Comparison of ENCODE assay signal across 10 cellular contexts in genomic region chr1:1505801-1506200, GRCh38. TPM values are rescaled to one million over a fixed set of nuclear protein-coding genes. Genes with fewer than 3 reads are reported as not detected.
DNase-seq lines count a peak whose midpoint lies in the region; ATAC-seq, FAIRE-seq and TF ChIP-seq lines count a peak whose summit lies in the region.
"Not testable (repeated sequence)": the region's sequence is repeated elsewhere in the genome, so short reads cannot be mapped to it uniquely, and the experiment has no call there.
"Had no signal": no experiment of that assay in that cellular context is flagged by ENCODE, and none has a peak within 500 bp of the region (broad histone marks: within the 10 kb centered on the region; RNA-seq: fewer than 3 reads in every experiment).

No MANE protein-coding gene starts in this region.

- not testable (repeated sequence) for H3K14ac ChIP-seq in IMR-90 (replicated peaks; ENCODE audit: low read depth, low read length)

- WGBS in A549 (ENCODE audit: missing lambda C conversion rate) = 86% methylated on average over 5 of the region's 5 CpGs
- WGBS in IMR-90 (ENCODE audit: extremely low coverage in 2 of 2, insufficient read length in 1 of 2), 2 experiments = no CpG with 5 or more reads among the region's 5 CpGs

- POLR2A ChIA-PET in A549 (lab: Yijun Ruan, JAX) = interaction anchor here (1.2 to 1.6 kb wide), 2 partner anchors 107 to 131 kb away, joined by 4 to 5 read pairs; partner anchors contain the start of genes AURKAIP1 and CCNL2
- POLR2A ChIA-PET in IMR-90 (lab: Charles Lee; ENCODE audit: unreplicated experiment) = not testable (repeated sequence)

- H3K56ac ChIP-seq in IMR-90 (ENCODE audit: extremely low read depth, insufficient read depth, low read length) = not testable (repeated sequence)

- H2BK20ac ChIP-seq in IMR-90 (ENCODE audit: low read depth, low read length) = not testable (repeated sequence)

- intact Hi-C loops in IMR-90 (cut with micrococcal nuclease); left lung (cut with DNase I): not testable (repeated sequence)
- intact Hi-C loops in dorsolateral prefrontal cortex (cut with DNase I) = loop anchor here in 1 of 2 donors (2.0 kb wide), 1 partner anchor 69 kb away; no protein-coding TSS in a partner anchor

- not testable (repeated sequence) for H3K27me3 Mint-ChIP-seq in activated naive CD4-positive, alpha-beta T cell treated with anti-CD3 and anti-CD28 coated beads, Interleukin-2, amount 10 ng/mL, durations not matched to agents 7 days and 5 days; stimulated activated naive CD8-positive, alpha-beta T cell treated with anti-CD3 and anti-CD28 coated beads, Interleukin-15, amount 100 ng/mL, for 72 hours

- H3K4me3 Mint-ChIP-seq in activated naive CD4-positive, alpha-beta T cell treated with anti-CD3 and anti-CD28 coated beads, Interleukin-2, amount 10 ng/mL, durations not matched to agents 7 days and 5 days = peak overlapping the region; percentile 32
- H3K4me3 Mint-ChIP-seq in stimulated activated naive CD8-positive, alpha-beta T cell treated with anti-CD3 and anti-CD28 coated beads, Interleukin-15, amount 100 ng/mL, for 72 hours = peak overlapping the region; percentile 36 to 77

- H3K4me1 ChIP-seq in A549; IMR-90 (ENCODE audit: control insufficient read depth, insufficient read depth, low read length); osteoblast (ENCODE audit: insufficient read depth, low read length): not testable (repeated sequence)
- peaks cover 2 to 23% of the 10 kb centered on the region in 2 donors for H3K4me1 ChIP-seq in left lung

- CTCF ChIA-PET in A549 (lab: Yijun Ruan, JAX) = interaction anchor here (0.6 to 11.5 kb wide), 14 partner anchors 65 to 158 kb away, joined by 3 to 162 read pairs (median 4); partner anchors contain the start of genes CCNL2 and MRPL20
- CTCF ChIA-PET in IMR-90 (lab: Yijun Ruan, JAX) = not testable (repeated sequence)
- CTCF ChIA-PET in activated naive CD4-positive, alpha-beta T cell treated with anti-CD3 and anti-CD28 coated beads, Interleukin-2, amount 10 ng/mL, durations not matched to agents 7 days and 5 days (lab: Charles Lee) = interaction anchor here (1.2 to 2.2 kb wide), 3 partner anchors 65 to 134 kb away, joined by 4 to 8 read pairs (median 8); no protein-coding TSS in a partner anchor

- in situ Hi-C loops in IMR-90 (cut with MboI; ENCODE audit: low sequenced_read_pairs) = not testable (repeated sequence)

- H3K9me1 ChIP-seq in IMR-90 (ENCODE audit: insufficient read depth, low read length) = not testable (repeated sequence)

- H3K4me3 ChIP-seq in A549; IMR-90 (ENCODE audit: insufficient read depth, low read depth, low read length); left lung; osteoblast (ENCODE audit: insufficient read depth, low read length): not testable (repeated sequence)
- H3K4me3 ChIP-seq in dorsolateral prefrontal cortex = peak overlapping the region in 16 of 59 donors; percentile 10 to 52 (median 41)

- H4K91ac ChIP-seq in IMR-90 (ENCODE audit: insufficient read depth, low read depth, low read length) = not testable (repeated sequence)

- peak overlapping the region; percentile 49; the same call in 1 of the 2 replicates for H4K5ac ChIP-seq in IMR-90 (ENCODE audit: low read depth, low read length)

- not testable (repeated sequence) for H3K9me3 Mint-ChIP-seq in activated naive CD4-positive, alpha-beta T cell treated with anti-CD3 and anti-CD28 coated beads, Interleukin-2, amount 10 ng/mL, durations not matched to agents 7 days and 5 days; stimulated activated naive CD8-positive, alpha-beta T cell treated with anti-CD3 and anti-CD28 coated beads, Interleukin-15, amount 100 ng/mL, for 72 hours

- H4K20me1 ChIP-seq in IMR-90 (ENCODE audit: insufficient read depth, low read length); osteoblast (ENCODE audit: insufficient read depth, low read length): not testable (repeated sequence)

- ATAC-seq in A549; IMR-90 (ENCODE audit: low read depth); left lung; stimulated activated naive CD8-positive, alpha-beta T cell treated with anti-CD3 and anti-CD28 coated beads, Interleukin-15, amount 100 ng/mL, for 72 hours: not testable (repeated sequence)

- not testable (repeated sequence) for H3K27me3 ChIP-seq in IMR-90 (ENCODE audit: control insufficient read depth, insufficient read depth, low read length); dorsolateral prefrontal cortex; left lung; osteoblast (ENCODE audit: insufficient read depth, low read length)

- not testable (repeated sequence) for H2AFZ ChIP-seq in IMR-90 (replicated peaks; ENCODE audit: low read length, poor library complexity)
- H2AFZ ChIP-seq in osteoblast (ENCODE audit: low read length) = peak overlapping the region; percentile 6

- not testable (repeated sequence) for TF ChIP-seq RAD21 in A549 (conservative IDR thresholded peaks at IDR 0.05 in 1 of 2, IDR thresholded peaks at IDR 0.05 in 1 of 2); IMR-90 (IDR thresholded peaks at IDR 0.05; ENCODE audit: low read length)

- H2BK15ac ChIP-seq in IMR-90 (ENCODE audit: low read depth, low read length) = not testable (repeated sequence)

- FAIRE-seq in A549 (lab: Jason Lieb, UNC) = not testable (repeated sequence)

- peak overlapping the region; percentile 52 to 88; a peak in 2 of 4 replicates for H4K8ac ChIP-seq in IMR-90 (ENCODE audit: low read depth in 2 of 2, low read length in 2 of 2)

- H3K27ac ChIP-seq in A549 = peak overlapping the region; percentile 38 to 61; a peak in 4 of 6 replicates
- H3K27ac ChIP-seq in IMR-90 (ENCODE audit: insufficient read depth, low read length); osteoblast (ENCODE audit: low read depth, low read length): not testable (repeated sequence)
- H3K27ac ChIP-seq in dorsolateral prefrontal cortex = peak overlapping the region in 55 of 59 donors; percentile 15 to 90 (median 79)
- H3K27ac ChIP-seq in left lung = peak overlapping the region; percentile 44 to 75

- H2BK120ac ChIP-seq in IMR-90 (ENCODE audit: low read depth, low read length) = not testable (repeated sequence)

- not testable (repeated sequence) for H3K9me3 ChIP-seq in A549; IMR-90 (ENCODE audit: control insufficient read depth, insufficient read depth, low read length); left lung; osteoblast (ENCODE audit: low read depth, low read length)

- peak overlapping the region; percentile 74 for H3K4me2 ChIP-seq in A549
- H3K4me2 ChIP-seq in IMR-90 (ENCODE audit: low read depth, low read length); osteoblast (ENCODE audit: insufficient read depth, low read length): not testable (repeated sequence)

- not testable (repeated sequence) for H2AK5ac ChIP-seq in IMR-90 (ENCODE audit: low read depth, low read length)

- TF ChIP-seq EP300 in A549 (IDR thresholded peaks at IDR 0.05) = not testable (repeated sequence)

- H3K18ac ChIP-seq in IMR-90 (ENCODE audit: low read depth, low read length) = not testable (repeated sequence)

- peak overlapping the region; percentile 85 for H3K27ac Mint-ChIP-seq in activated naive CD4-positive, alpha-beta T cell treated with anti-CD3 and anti-CD28 coated beads, Interleukin-2, amount 10 ng/mL, durations not matched to agents 7 days and 5 days
- not testable (repeated sequence) for H3K27ac Mint-ChIP-seq in stimulated activated naive CD8-positive, alpha-beta T cell treated with anti-CD3 and anti-CD28 coated beads, Interleukin-15, amount 100 ng/mL, for 72 hours

- not testable (repeated sequence) for H3K9ac ChIP-seq in IMR-90 (ENCODE audit: low read depth, low read length)

- not testable (repeated sequence) for DNase-seq in A549 (ENCODE audit: low read depth in 1 of 2, low spot score in 1 of 2); IMR-90; activated naive CD4-positive, alpha-beta T cell treated with anti-CD3 and anti-CD28 coated beads, Interleukin-2, amount 10 ng/mL, durations not matched to agents 7 days and 5 days; dorsolateral prefrontal cortex; left lung; osteoblast (ENCODE audit: insufficient read length, low spot score, missing footprints); stimulated activated naive CD8-positive, alpha-beta T cell treated with anti-CD3 and anti-CD28 coated beads, Interleukin-15, amount 100 ng/mL, for 72 hours
- peak; percentile 46 for DNase-seq in SHP77 treated with DMSO at 0.1 percent for 48 hours (lab: John Stamatoyannopoulos, UW)

- H3K23ac ChIP-seq in IMR-90 (ENCODE audit: low read depth, low read length) = not testable (repeated sequence)

- BruUV-seq in IMR-90 (replicated peaks; lab: Mats Ljungman, UMichigan) = not testable (repeated sequence)

- H3K36me3 Mint-ChIP-seq in activated naive CD4-positive, alpha-beta T cell treated with anti-CD3 and anti-CD28 coated beads, Interleukin-2, amount 10 ng/mL, durations not matched to agents 7 days and 5 days = not testable (repeated sequence)

- H3K79me1 ChIP-seq in IMR-90 (ENCODE audit: low read depth in 1 of 2, low read length in 2 of 2) = not testable (repeated sequence)

- H3K36me3 ChIP-seq in IMR-90 (ENCODE audit: control insufficient read depth, insufficient read depth, low read length); left lung; osteoblast (ENCODE audit: insufficient read depth, low read length): not testable (repeated sequence)

- H3K4ac ChIP-seq in IMR-90 (ENCODE audit: low read depth, low read length) = not testable (repeated sequence)

- dilution Hi-C loops in IMR-90 (cut with HindIII; ENCODE audit: low sequenced_read_pairs, unreplicated experiment) = not testable (repeated sequence)

- TF ChIP-seq CTCF in A549 (IDR thresholded peaks at IDR 0.05); IMR-90 (conservative IDR thresholded peaks at IDR 0.05; ENCODE audit: low read depth, low read length); dorsolateral prefrontal cortex (IDR thresholded peaks at IDR 0.05 in 54 of 56, conservative IDR thresholded peaks at IDR 0.05 in 2 of 56; ENCODE audit: low read depth in 1 of 56, partially characterized antibody in 56 of 56); left lung (IDR thresholded peaks at IDR 0.05); osteoblast (IDR thresholded peaks at IDR 0.05; ENCODE audit: extremely low read depth, low read depth, low read length): not testable (repeated sequence)

- peaks cover 19% of the 10 kb centered on the region for H3K4me1 Mint-ChIP-seq in activated naive CD4-positive, alpha-beta T cell treated with anti-CD3 and anti-CD28 coated beads, Interleukin-2, amount 10 ng/mL, durations not matched to agents 7 days and 5 days
- H3K4me1 Mint-ChIP-seq in stimulated activated naive CD8-positive, alpha-beta T cell treated with anti-CD3 and anti-CD28 coated beads, Interleukin-15, amount 100 ng/mL, for 72 hours = peaks cover 20% of the 10 kb centered on the region

- not testable (repeated sequence) for H3K79me2 ChIP-seq in osteoblast (ENCODE audit: insufficient read depth, low read length)

- not testable (repeated sequence) for H2AK9ac ChIP-seq in IMR-90 (replicated peaks; ENCODE audit: low read depth, low read length, poor library complexity)

- not testable (repeated sequence) for H2BK5ac ChIP-seq in IMR-90 (ENCODE audit: low read depth, low read length, poor library complexity, severe bottlenecking)

- TF ChIP-seq POLR2A in A549 (IDR thresholded peaks at IDR 0.05; ENCODE audit: low read length); IMR-90 (IDR thresholded peaks at IDR 0.05; ENCODE audit: low read depth, low read length): not testable (repeated sequence)

RNA-seq across cellular contexts. Expression of gene ATAD3A, which starts 6.2 kb away (rescaled TPM):
- 6.6 and 10.9 TPM in 2 replicates for polyA plus RNA-seq in A549 (2011; rRNA removed)
- polyA plus RNA-seq in A549 (2012; cell fraction: cytosol; rRNA removed) = 37.2 and 44.0 TPM in 2 replicates
- polyA plus RNA-seq in A549 (2012; cell fraction: nucleus; rRNA removed) = 58.1 and 78.3 TPM in 2 replicates
- polyA plus RNA-seq in A549 (2017; fragmentation: RNase III; extraction: RNeasy Plus Mini Kit Qiagen cat#74134 plus additional on column Dnase treatment) = 25.1 to 29.1 TPM (median 27.2 TPM) in 3 replicates
- polyA minus RNA-seq in A549 (2011; rRNA and poly(A)+ RNA removed) = 6.2 and 10.8 TPM in 2 replicates
- 26.1 and 27.2 TPM in 2 replicates for total RNA-seq in IMR-90 (2012; rRNA removed)
- 33.9 and 34.0 TPM in 2 replicates for polyA plus RNA-seq in IMR-90 (2012; rRNA removed)
- polyA plus RNA-seq in IMR-90 (2012; cell fraction: cytosol; rRNA removed) = 27.7 and 39.5 TPM in 2 replicates
- polyA plus RNA-seq in IMR-90 (2012; cell fraction: nucleus; rRNA removed; ENCODE audit: low replicate concordance) = 60.3 and 125 TPM in 2 replicates
- total RNA-seq in dorsolateral prefrontal cortex = 10 to 100 TPM; 12.3 to 33.0 (median 20.2) TPM
- 10 to 100 TPM; 27.1 to 37.8 TPM for total RNA-seq in left lung
- total RNA-seq in osteoblast = 18.6 and 19.9 TPM in 2 replicates

RNA-seq across cellular contexts. Expression of gene ATAD3B, which starts 34.2 kb away (rescaled TPM):
- polyA plus RNA-seq in A549 (2011; rRNA removed) = 0.13 and 0.21 TPM in 2 replicates
- polyA plus RNA-seq in A549 (2012; cell fraction: cytosol; rRNA removed) = 0.09 and 0.17 TPM in 2 replicates
- polyA plus RNA-seq in A549 (2012; cell fraction: nucleus; rRNA removed) = 0.08 and 0.10 TPM in 2 replicates
- polyA plus RNA-seq in A549 (2017; fragmentation: RNase III; extraction: RNeasy Plus Mini Kit Qiagen cat#74134 plus additional on column Dnase treatment) = 0.99 to 1.1 TPM (median 0.99 TPM) in 3 replicates
- 0.08 and 0.24 TPM in 2 replicates for polyA minus RNA-seq in A549 (2011; rRNA and poly(A)+ RNA removed)
- total RNA-seq in IMR-90 (2012; rRNA removed) = 13.8 and 28.6 TPM in 2 replicates
- 29.0 and 38.7 TPM in 2 replicates for polyA plus RNA-seq in IMR-90 (2012; rRNA removed)
- polyA plus RNA-seq in IMR-90 (2012; cell fraction: cytosol; rRNA removed) = 20.6 and 25.1 TPM in 2 replicates
- polyA plus RNA-seq in IMR-90 (2012; cell fraction: nucleus; rRNA removed; ENCODE audit: low replicate concordance) = 198 and 272 TPM in 2 replicates
- total RNA-seq in dorsolateral prefrontal cortex = 10 to 100 TPM in 118 of 120 experiments, 1 to 10 TPM in 2; 9.5 to 47.1 (median 24.6) TPM
- 10 to 100 TPM; 19.4 to 30.7 TPM for total RNA-seq in left lung
- 10.6 and 14.5 TPM in 2 replicates for total RNA-seq in osteoblast

RNA-seq across cellular contexts. Expression of gene TMEM240, which starts 34.6 kb away (rescaled TPM):
- polyA plus RNA-seq in A549 (2011; rRNA removed) = 0.13 and 0.14 TPM in 2 replicates
- polyA plus RNA-seq in A549 (2012; cell fraction: cytosol; rRNA removed) = 0.25 and 0.53 TPM in 2 replicates
- 3.6 and 4.2 TPM in 2 replicates for polyA plus RNA-seq in A549 (2012; cell fraction: nucleus; rRNA removed)
- polyA plus RNA-seq in A549 (2017; fragmentation: RNase III; extraction: RNeasy Plus Mini Kit Qiagen cat#74134 plus additional on column Dnase treatment) = 0.55 to 1.1 TPM (median 1.1 TPM) in 3 replicates
- polyA minus RNA-seq in A549 (2011; rRNA and poly(A)+ RNA removed) = not detected in 2 replicates
- 1.1 and 1.6 TPM in 2 replicates for total RNA-seq in IMR-90 (2012; rRNA removed)
- 7.6 and 10.2 TPM in 2 replicates for polyA plus RNA-seq in IMR-90 (2012; rRNA removed)
- polyA plus RNA-seq in IMR-90 (2012; cell fraction: cytosol; rRNA removed) = 13.4 and 14.3 TPM in 2 replicates
- 13.3 and 31.6 TPM in 2 replicates for polyA plus RNA-seq in IMR-90 (2012; cell fraction: nucleus; rRNA removed; ENCODE audit: low replicate concordance)
- total RNA-seq in dorsolateral prefrontal cortex = 10 to 100 TPM; 14.3 to 63.6 (median 37.6) TPM
- 1 to 10 TPM; 2.6 to 3.5 TPM for total RNA-seq in left lung
- total RNA-seq in osteoblast = 1.8 and 2.7 TPM in 2 replicates
- total RNA-seq: A172 had no signal

RNA-seq across cellular contexts. Expression of gene ATAD3C, which starts 56.3 kb away (rescaled TPM):
- polyA plus RNA-seq in A549 (2011; rRNA removed) (not detected in 2 replicates), A549 (2017; fragmentation: RNase III; extraction: RNeasy Plus Mini Kit Qiagen cat#74134 plus additional on column Dnase treatment) (not detected in 3 replicates), IMR-90 (2012; rRNA removed) (not detected in 2 replicates)
- not detected in 2 replicates for polyA plus RNA-seq in A549 (2012; cell fraction: cytosol; rRNA removed)
- polyA plus RNA-seq in A549 (2012; cell fraction: nucleus; rRNA removed) = not detected in 2 replicates
- not detected in 2 replicates for polyA minus RNA-seq in A549 (2011; rRNA and poly(A)+ RNA removed)
- total RNA-seq in IMR-90 (2012; rRNA removed) (not detected in 2 replicates), dorsolateral prefrontal cortex (10 to 100 TPM in 10 of 120 experiments, 1 to 10 TPM in 109, under 1 TPM in 1; 0.94 to 16.5 (median 3.5) TPM), left lung (10 to 100 TPM in 1 of 2 donors, 1 to 10 TPM in 1; 9.9 to 14.9 TPM), osteoblast (under 0.01 and 0.59 TPM in 2 replicates)
- not detected in 2 replicates for polyA plus RNA-seq in IMR-90 (2012; cell fraction: cytosol; rRNA removed)
- polyA plus RNA-seq in IMR-90 (2012; cell fraction: nucleus; rRNA removed; ENCODE audit: low replicate concordance) = 0.16 and 0.21 TPM in 2 replicates
- total RNA-seq: A172, glomerular endothelial cell had no signal
